19 cellular contexts compared by ENCODE assay signal in the genomic region with DNA sequence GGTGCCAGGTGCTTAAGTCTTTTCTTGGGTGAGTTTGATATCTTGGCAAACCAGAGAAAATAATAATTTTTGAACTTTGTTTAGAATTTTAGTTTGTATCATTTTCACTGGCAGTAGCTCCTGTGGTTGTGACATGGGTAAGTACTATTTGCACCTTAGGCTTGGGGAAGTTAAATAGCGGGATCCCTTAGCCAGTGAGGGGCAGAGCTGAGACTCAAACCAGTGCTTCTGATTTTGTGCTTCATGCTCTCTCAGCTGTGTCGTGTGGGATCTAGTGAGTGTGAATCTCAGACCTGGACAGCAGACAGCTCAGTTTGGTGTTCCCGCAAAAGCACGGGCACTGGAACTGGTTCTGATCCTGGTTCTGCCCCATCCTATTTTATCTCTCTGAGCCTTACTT. TPM values are rescaled to one million over a fixed set of nuclear protein-coding genes. Genes with fewer than 3 reads are reported as not detected.
DNase-seq lines count a peak whose midpoint lies in the region; ATAC-seq and TF ChIP-seq lines count a peak whose summit lies in the region.
"Had no signal": no experiment of that assay in that cellular context is flagged by ENCODE, and none has a peak within 500 bp of the region (broad histone marks: within the 10 kb centered on the region; RNA-seq: fewer than 3 reads in every experiment).

No MANE protein-coding gene starts in this region.

- no peak overlapping the region for H3K4me2 ChIP-seq in PC-3 (ENCODE audit: low read length)

- TF ChIP-seq CTCF in PC-3 (conservative IDR thresholded peaks at IDR 0.05; ENCODE audit: low read depth, low read length) (no peak), mesothelial cell of epicardium (IDR thresholded peaks at IDR 0.05; ENCODE audit: unreplicated experiment) (no peak)

- peaks cover 34% of the 10 kb centered on the region for H3K36me3 ChIP-seq in PC-3 (ENCODE audit: low read depth, low read length)
- H3K36me3 ChIP-seq: right lobe of liver, tibial nerve had no signal

- no peak overlapping the region for H3K27ac ChIP-seq in PC-3 (ENCODE audit: low read length)
- H3K27ac ChIP-seq: esophagus squamous epithelium, right lobe of liver, tibial nerve had no signal

- H3K27ac Mint-ChIP-seq in activated CD4-positive, alpha-beta T cell treated with anti-CD3 and anti-CD28 coated beads for 36 hours: peak overlapping the region; percentile 14
- H3K27ac Mint-ChIP-seq in activated CD4-positive, alpha-beta T cell treated with anti-CD3 and anti-CD28 coated beads, Interleukin-2, amount 10 ng/mL, durations not matched to agents 24 days and 14 days: no peak overlapping the region
- peak overlapping the region; percentile 49 for H3K27ac Mint-ChIP-seq in mesothelial cell of epicardium

- no peaks in the 10 kb centered on the region for H3K27me3 Mint-ChIP-seq in activated CD4-positive, alpha-beta T cell treated with anti-CD3 and anti-CD28 coated beads for 36 hours
- H3K27me3 Mint-ChIP-seq in activated CD4-positive, alpha-beta T cell treated with anti-CD3 and anti-CD28 coated beads, Interleukin-2, amount 10 ng/mL, durations not matched to agents 24 days and 14 days: no peaks in the 10 kb centered on the region
- H3K27me3 Mint-ChIP-seq in mesothelial cell of epicardium (ENCODE audit: low read depth): no peaks in the 10 kb centered on the region
- H3K27me3 Mint-ChIP-seq: central memory CD8-positive, alpha-beta T cell had no signal

- H3K9me2 ChIP-seq in PC-3 (replicated peaks; ENCODE audit: low read length): no peaks in the 10 kb centered on the region

- no peak overlapping the region for H3K4me3 ChIP-seq in PC-3 (ENCODE audit: low read length)
- H3K4me3 ChIP-seq: BLaER1 treated with 17β-estradiol and CSF1 and Interleukin-3, amounts not matched to agents 10 nM and 100 nM; esophagus squamous epithelium; right lobe of liver; tibial nerve had no signal

- intact Hi-C loops in activated CD4-positive, alpha-beta T cell treated with anti-CD3 and anti-CD28 coated beads for 36 hours (cut with DNase I, micrococcal nuclease): no loop called here
- intact Hi-C loops in activated CD4-positive, alpha-beta T cell treated with anti-CD3 and anti-CD28 coated beads, Interleukin-2, amount 10 ng/mL, durations not matched to agents 24 days and 14 days (cut with micrococcal nuclease): no loop called here
- intact Hi-C loops in PC-3 (cut with micrococcal nuclease): no loop called here

- H3K9me3 ChIP-seq in PC-3 (ENCODE audit: low read length): no peaks in the 10 kb centered on the region
- H3K9me3 ChIP-seq: BLaER1 treated with 17β-estradiol and CSF1 and Interleukin-3, amounts not matched to agents 10 nM and 100 nM; esophagus squamous epithelium; right lobe of liver; tibial nerve had no signal

- no peaks in the 10 kb centered on the region for H3F3A ChIP-seq in PC-3 (ENCODE audit: low read length, unreplicated experiment)

- H3K36me3 Mint-ChIP-seq in activated CD4-positive, alpha-beta T cell treated with anti-CD3 and anti-CD28 coated beads for 36 hours (ENCODE audit: low read depth): peaks cover 24% of the 10 kb centered on the region
- H3K36me3 Mint-ChIP-seq in activated CD4-positive, alpha-beta T cell treated with anti-CD3 and anti-CD28 coated beads, Interleukin-2, amount 10 ng/mL, durations not matched to agents 24 days and 14 days (ENCODE audit: low read depth): peaks cover 38% of the 10 kb centered on the region
- H3K36me3 Mint-ChIP-seq in mesothelial cell of epicardium: peaks cover 7% of the 10 kb centered on the region

- no peak overlapping the region for H3K9ac ChIP-seq in PC-3 (ENCODE audit: low read length)

- no peak overlapping the region for H3K4me3 Mint-ChIP-seq in activated CD4-positive, alpha-beta T cell treated with anti-CD3 and anti-CD28 coated beads for 36 hours
- H3K4me3 Mint-ChIP-seq in activated CD4-positive, alpha-beta T cell treated with anti-CD3 and anti-CD28 coated beads, Interleukin-2, amount 10 ng/mL, durations not matched to agents 24 days and 14 days: no peak overlapping the region
- H3K4me3 Mint-ChIP-seq in mesothelial cell of epicardium: no peak overlapping the region
- H3K4me3 Mint-ChIP-seq: central memory CD8-positive, alpha-beta T cell had no signal

- H3K4me1 ChIP-seq in PC-3 (ENCODE audit: insufficient read depth, low read length): peaks cover 5% of the 10 kb centered on the region; the same call in 1 of the 2 replicates

- CTCF ChIA-PET in activated CD4-positive, alpha-beta T cell treated with anti-CD3 and anti-CD28 coated beads for 36 hours (lab: Charles Lee): interaction anchor here (0.6 to 2.6 kb wide), 4 partner anchors 51 to 391 kb away, joined by 3 to 7 read pairs (median 4); no protein-coding TSS in a partner anchor
- CTCF ChIA-PET in PC-3 (lab: Charles Lee): no interaction called here

- peaks cover 35% of the 10 kb centered on the region for H4K20me1 ChIP-seq in PC-3 (ENCODE audit: low read length)

- no peaks in the 10 kb centered on the region for H3K9me3 Mint-ChIP-seq in activated CD4-positive, alpha-beta T cell treated with anti-CD3 and anti-CD28 coated beads for 36 hours (ENCODE audit: low read depth)
- H3K9me3 Mint-ChIP-seq in activated CD4-positive, alpha-beta T cell treated with anti-CD3 and anti-CD28 coated beads, Interleukin-2, amount 10 ng/mL, durations not matched to agents 24 days and 14 days: no peaks in the 10 kb centered on the region
- no peaks in the 10 kb centered on the region for H3K9me3 Mint-ChIP-seq in mesothelial cell of epicardium
- H3K9me3 Mint-ChIP-seq: central memory CD8-positive, alpha-beta T cell had no signal

- no peak for DNase-seq in activated CD4-positive, alpha-beta T cell treated with anti-CD3 and anti-CD28 coated beads for 36 hours
- DNase-seq in activated CD4-positive, alpha-beta T cell treated with anti-CD3 and anti-CD28 coated beads, Interleukin-2, amount 10 ng/mL, durations not matched to agents 24 days and 14 days: no peak
- DNase-seq in PC-3 (no peak), mesothelial cell of epicardium (ENCODE audit: low spot score in 2 of 2, unreplicated experiment in 2 of 2) (no peak), NCI-H2029 (lab: John Stamatoyannopoulos, UW) (no peak), amniotic stem cell (lab: John Stamatoyannopoulos, UW) (no peak)
- DNase-seq: 8988T; activated effector memory CD4-positive, alpha-beta T cell treated with anti-CD3 and anti-CD28 coated beads, Interleukin-2, amount 50 U/mL, for 16 hours; amygdala; esophagus squamous epithelium; left colon; NCI-H1436 treated with DMSO at 0.1 percent for 48 hours; NCI-H748 treated with DMSO at 0.1 percent for 48 hours; right lobe of liver; stimulated activated naive CD8-positive, alpha-beta T cell treated with anti-CD3 and anti-CD28 coated beads, Interleukin-15, Interleukin-2, amounts not matched to agents 100 U/mL and 50 U/mL, for 24 hours had no signal

- TSS peak; percentile 1 for BruUV-seq in PC-3 (replicated peaks; lab: Mats Ljungman, UMichigan)

- ATAC-seq in activated CD4-positive, alpha-beta T cell treated with anti-CD3 and anti-CD28 coated beads for 36 hours: no peak
- no peak for ATAC-seq in PC-3
- ATAC-seq: left colon; Panc1; right lobe of liver; stimulated activated naive CD8-positive, alpha-beta T cell treated with anti-CD3 and anti-CD28 coated beads, Interleukin-15, Interleukin-2, amounts not matched to agents 100 U/mL and 50 U/mL, for 24 hours had no signal

- H3K79me2 ChIP-seq in PC-3 (ENCODE audit: low read length): peaks cover 94% of the 10 kb centered on the region

- no peaks in the 10 kb centered on the region for H3K27me3 ChIP-seq in PC-3 (ENCODE audit: low read length)
- H3K27me3 ChIP-seq: BLaER1 treated with 17β-estradiol and CSF1 and Interleukin-3, amounts not matched to agents 10 nM and 100 nM; esophagus squamous epithelium; right lobe of liver; tibial nerve had no signal

- H3K4me1 Mint-ChIP-seq in activated CD4-positive, alpha-beta T cell treated with anti-CD3 and anti-CD28 coated beads for 36 hours: peaks cover 58% of the 10 kb centered on the region
- peaks cover 43% of the 10 kb centered on the region for H3K4me1 Mint-ChIP-seq in activated CD4-positive, alpha-beta T cell treated with anti-CD3 and anti-CD28 coated beads, Interleukin-2, amount 10 ng/mL, durations not matched to agents 24 days and 14 days
- H3K4me1 Mint-ChIP-seq in mesothelial cell of epicardium: peaks cover 35% of the 10 kb centered on the region

- POLR2A ChIA-PET in activated CD4-positive, alpha-beta T cell treated with anti-CD3 and anti-CD28 coated beads for 36 hours (lab: Charles Lee): no interaction called here
- POLR2A ChIA-PET in PC-3 (lab: Charles Lee; ENCODE audit: unreplicated experiment): interaction anchor here (1.1 kb wide), 1 partner anchor 36 kb away, joined by 4 read pairs; a partner anchor contains a TSS

- H2AFZ ChIP-seq in PC-3 (ENCODE audit: low read length): no peak overlapping the region

RNA-seq across cellular contexts. Expression of a gene that starts 9.6 kb away (rescaled TPM):
- 100 to 1,000 TPM in 1 of 2 experiments, 10 to 100 TPM in 1; 80.4 to 110 TPM for total RNA-seq in activated CD4-positive, alpha-beta T cell treated with anti-CD3 and anti-CD28 coated beads for 36 hours
- total RNA-seq in activated CD4-positive, alpha-beta T cell treated with anti-CD3 and anti-CD28 coated beads, Interleukin-2, amount 10 ng/mL, durations not matched to agents 24 days and 14 days: 106 and 120 TPM in 2 replicates
- total RNA-seq in PC-3 (2014; rRNA removed) (103 TPM in 2 replicates), mesothelial cell of epicardium (78.4 to 93.9 TPM (median 93.7 TPM) in 3 replicates)

RNA-seq across cellular contexts. Expression of a gene that starts 25.5 kb away (rescaled TPM):
- total RNA-seq in activated CD4-positive, alpha-beta T cell treated with anti-CD3 and anti-CD28 coated beads for 36 hours: 100 to 1,000 TPM; 312 to 358 TPM
- total RNA-seq in activated CD4-positive, alpha-beta T cell treated with anti-CD3 and anti-CD28 coated beads, Interleukin-2, amount 10 ng/mL, durations not matched to agents 24 days and 14 days: 360 and 367 TPM in 2 replicates
- 586 and 1,030 TPM in 2 replicates for total RNA-seq in PC-3 (2014; rRNA removed)
- total RNA-seq in mesothelial cell of epicardium: 176 to 183 TPM (median 182 TPM) in 3 replicates

RNA-seq across cellular contexts. Expression of a gene that starts 36.1 kb away (rescaled TPM):
- total RNA-seq in activated CD4-positive, alpha-beta T cell treated with anti-CD3 and anti-CD28 coated beads for 36 hours: 10 to 100 TPM; 81.9 to 89.7 TPM
- total RNA-seq in activated CD4-positive, alpha-beta T cell treated with anti-CD3 and anti-CD28 coated beads, Interleukin-2, amount 10 ng/mL, durations not matched to agents 24 days and 14 days: 134 and 135 TPM in 2 replicates
- total RNA-seq in PC-3 (2014; rRNA removed) (232 and 275 TPM in 2 replicates), mesothelial cell of epicardium (35.5 to 40.5 TPM (median 38.4 TPM) in 3 replicates)

RNA-seq across cellular contexts. Expression of a gene that starts 39.7 kb away (rescaled TPM):
- 100 to 1,000 TPM; 189 to 211 TPM for total RNA-seq in activated CD4-positive, alpha-beta T cell treated with anti-CD3 and anti-CD28 coated beads for 36 hours
- 277 and 282 TPM in 2 replicates for total RNA-seq in activated CD4-positive, alpha-beta T cell treated with anti-CD3 and anti-CD28 coated beads, Interleukin-2, amount 10 ng/mL, durations not matched to agents 24 days and 14 days
- total RNA-seq in PC-3 (2014; rRNA removed): 6.9 and 7.8 TPM in 2 replicates
- 0.58 to 2.1 TPM (median 0.89 TPM) in 3 replicates for total RNA-seq in mesothelial cell of epicardium

RNA-seq across cellular contexts. Expression of a gene that starts 48.4 kb away (rescaled TPM):
- 10 to 100 TPM; 48.4 to 65.2 TPM for total RNA-seq in activated CD4-positive, alpha-beta T cell treated with anti-CD3 and anti-CD28 coated beads for 36 hours
- total RNA-seq in activated CD4-positive, alpha-beta T cell treated with anti-CD3 and anti-CD28 coated beads, Interleukin-2, amount 10 ng/mL, durations not matched to agents 24 days and 14 days: 75.4 and 83.1 TPM in 2 replicates
- 39.2 and 51.7 TPM in 2 replicates for total RNA-seq in PC-3 (2014; rRNA removed)
- total RNA-seq in mesothelial cell of epicardium: 37.3 to 41.9 TPM (median 39.3 TPM) in 3 replicates
